In genomic region chr12:106138279-106138645, GRCh38 we compare ENCODE assay signal across 8 cellular contexts. TPM values are rescaled to one million over a fixed set of nuclear protein-coding genes. Genes with fewer than 3 reads are reported as not detected.
DNase-seq lines count a peak whose midpoint lies in the region; ATAC-seq and TF ChIP-seq lines count a peak whose summit lies in the region.

No MANE protein-coding gene starts in this region.

- H3K36me3 ChIP-seq in GM23248 (ENCODE audit: low read depth), result no peaks in the 10 kb centered on the region
- no peaks in the 10 kb centered on the region for H3K36me3 ChIP-seq in rectal smooth muscle tissue (ENCODE audit: control insufficient read depth, insufficient read depth, low read length)

- peak overlapping the region; percentile 61 to 76 (median 68) for H3K4me3 Mint-ChIP-seq in T-cell

- peak overlapping the region; percentile 98 for H3K4me2 ChIP-seq in GM23248 (ENCODE audit: unreplicated experiment)

- H3K9me3 ChIP-seq in GM23248 (ENCODE audit: low read depth), result no peaks in the 10 kb centered on the region

- H3K4me3 ChIP-seq in GM23248, result peak overlapping the region; percentile 88
- H3K4me3 ChIP-seq in rectal smooth muscle tissue (ENCODE audit: low read length), result peak overlapping the region; percentile 69

- CTCF ChIA-PET in T-cell (lab: Charles Lee), result no interaction called here

- H3K27me3 Mint-ChIP-seq in T-cell, result peaks cover 70 to 71% of the 10 kb centered on the region in 2 donors

- peaks cover 91% of the 10 kb centered on the region for H3K79me2 ChIP-seq in GM23248 (ENCODE audit: insufficient read depth)

- H3K36me3 Mint-ChIP-seq in T-cell, result no peaks in the 10 kb centered on the region

- in situ Hi-C loops in GM23248 (cut with MboI), result loop anchor here (5.0 kb wide), 1 partner anchor 431 kb away; no protein-coding TSS in a partner anchor

- WGBS in GM23248 (ENCODE audit: low coverage in 1 of 2, low lambda C conversion rate in 2 of 2, missing lambda C conversion rate in 2 of 2), 2 experiments, result 2 to 4% methylated on average over 28 to 31 of the region's 31 CpGs

- H3K9ac ChIP-seq in GM23248 (peak overlapping the region; percentile 97), rectal smooth muscle tissue (ENCODE audit: low read length) (no peak overlapping the region)

- H3F3A ChIP-seq in GM23248 (ENCODE audit: insufficient read depth), result peaks cover 36% of the 10 kb centered on the region

- H3K27ac ChIP-seq in GM23248 (peak overlapping the region; percentile 89), foreskin keratinocyte (peak overlapping the region; percentile 78), rectal smooth muscle tissue (ENCODE audit: low read depth, low read length) (peak overlapping the region; percentile 78)

- ATAC-seq in T-cell (replicated peaks in 1 of 4) (peak in 3 of 4 experiments; percentile 14 to 42 (median 27)), foreskin keratinocyte (peak; percentile 1), HG03457 (IDR thresholded peaks at IDR 0.05; ENCODE audit: unreplicated experiment) (no peak), esophagus mucosa (no peak)

- H2AFZ ChIP-seq in GM23248, result peak overlapping the region; percentile 82

- peaks cover 18 to 27% (median 19%) of the 10 kb centered on the region in 3 donors for H3K4me1 Mint-ChIP-seq in T-cell

- POLR2A ChIA-PET in T-cell (lab: Charles Lee), result interaction anchor here in 1 of 2 donors (0.7 kb wide), 1 partner anchor 808 kb away, joined by 3 read pairs; the partner anchor contains the start of gene C12orf75

- H3K27ac Mint-ChIP-seq in T-cell, result no peak overlapping the region

- no peaks in the 10 kb centered on the region; the same call in 1 of the 2 replicates for H4K20me1 ChIP-seq in GM23248 (ENCODE audit: insufficient read depth)

- H3K4me1 ChIP-seq in GM23248 (ENCODE audit: insufficient read depth), result peaks cover 46% of the 10 kb centered on the region
- peaks cover 31% of the 10 kb centered on the region for H3K4me1 ChIP-seq in foreskin keratinocyte
- H3K4me1 ChIP-seq in rectal smooth muscle tissue (ENCODE audit: control insufficient read depth, insufficient read depth, low read length), result peaks cover 3% of the 10 kb centered on the region

- H3K27me3 ChIP-seq in GM23248 (replicated peaks; ENCODE audit: insufficient read depth) (no peaks in the 10 kb centered on the region), foreskin keratinocyte (no peaks in the 10 kb centered on the region), rectal smooth muscle tissue (ENCODE audit: control insufficient read depth, insufficient read depth, low read length) (no peaks in the 10 kb centered on the region)

- TF ChIP-seq CTCF in foreskin keratinocyte (conservative IDR thresholded peaks at IDR 0.05), result no peak

- no peaks in the 10 kb centered on the region for H3K9me2 ChIP-seq in GM23248 (ENCODE audit: insufficient read depth)

- peak; percentile 58 for DNase-seq in GM23248
- peak in 2 of 34 experiments; percentile 4 to 9 for DNase-seq in T-cell
- no peak for DNase-seq in foreskin keratinocyte
- DNase-seq in NOMO-1 (lab: John Stamatoyannopoulos, UW; ENCODE audit: unreplicated experiment in 2 of 2), result no peak
- DNase-seq in NCI-H2029 (lab: John Stamatoyannopoulos, UW), result no peak

- no peaks in the 10 kb centered on the region for H3K9me3 Mint-ChIP-seq in T-cell

RNA-seq across cellular contexts. Expression of gene NUAK1, which starts 0.5 kb away (rescaled TPM):
- 29.6 and 45.7 TPM in 2 replicates for total RNA-seq in GM23248 (2014; rRNA removed; shearing (Covaris generic))
- 11.1 and 13.4 TPM in 2 replicates for polyA plus RNA-seq in GM23248 (2016; fragmentation: Nextera tagmentation; extraction: Ambion mirVana)
- under 1 TPM; 0.25 to 0.50 (median 0.30) TPM for total RNA-seq in T-cell
- total RNA-seq in foreskin keratinocyte, result 21.6 and 55.4 TPM in 2 replicates
- polyA plus RNA-seq in foreskin keratinocyte, result 6.3 and 13.7 TPM in 2 replicates
- 1.7 TPM for total RNA-seq in esophagus mucosa

Comparison
In these comparisons a context has a peak if more than half of its experiments do, and no peak if none do; other contexts are left out.
1. ATAC-seq: peak in T-cell (3 of 4) and foreskin keratinocyte (single experiment); none in HG03457 (single experiment) and esophagus mucosa (single experiment).
2. Peak in every context shown above with its lines, with median percentiles within 50 percentile points of each other: H3K27ac ChIP-seq.